22 cellular contexts compared by ENCODE assay signal in the genomic region with DNA sequence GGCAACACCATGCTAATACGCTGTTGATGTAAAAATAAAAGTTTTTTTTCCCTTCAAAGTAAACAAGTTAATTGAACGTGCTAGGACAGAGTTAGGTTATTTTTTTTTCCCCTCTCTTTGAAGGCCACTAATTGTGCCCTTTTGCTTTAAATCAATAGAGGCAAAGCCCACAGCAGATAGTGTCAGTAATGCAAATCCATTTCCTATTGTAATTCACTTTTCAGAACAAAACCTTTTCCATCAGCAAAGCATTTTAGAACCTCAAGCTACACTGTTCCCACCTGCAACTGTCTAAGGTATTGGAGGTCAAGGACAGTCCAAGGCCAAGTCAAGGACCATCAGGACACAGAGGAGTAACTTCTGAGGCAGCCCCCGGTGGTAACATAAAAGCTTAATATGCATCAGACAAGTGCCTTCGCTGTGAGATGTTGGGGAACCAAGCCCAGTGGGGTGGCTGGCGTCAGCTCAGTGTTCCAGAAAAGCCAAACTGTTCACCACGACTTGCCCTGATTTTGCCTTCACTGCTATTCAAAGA.
A peak's percentile ranks its signal among the peaks of the same experiment; 100 is the strongest.
DNase-seq lines count a peak whose midpoint lies in the region; ATAC-seq lines count a peak whose summit lies in the region.
"Had no signal": no experiment of that assay in that cellular context is flagged by ENCODE, and none has a peak within 500 bp of the region (broad histone marks: within the 10 kb centered on the region; RNA-seq: fewer than 3 reads in every experiment).

No MANE protein-coding gene starts in this region.

- no peak for DNase-seq in activated CD4-positive, alpha-beta T cell treated with anti-CD3 and anti-CD28 coated beads, Interleukin-2, amount 10 ng/mL, durations not matched to agents 7 days and 5 days
- DNase-seq in activated CD4-positive, alpha-beta T cell treated with anti-CD3 and anti-CD28 coated beads for 48 hours = no peak
- DNase-seq in T-cell (no peak), cerebellar cortex (ENCODE audit: low spot score) (peak; percentile 49)
- DNase-seq in natural killer cell treated with Interleukin-12 subunit alpha and Interleukin-12 subunit beta and Interleukin-15 and Interleukin-18, amount 100 ng/mL, for 72 hours (ENCODE audit: low spot score) = no peak
- no peak for DNase-seq in stimulated activated CD4-positive, alpha-beta T cell treated with anti-CD3 and anti-CD28 coated beads, Interleukin-1b, Interleukin-23, amount 100 ng/mL, for 48 hours
- DNase-seq: activated naive CD4-positive, alpha-beta T cell treated with anti-CD3 and anti-CD28 coated beads, Interleukin-2, amount 10 ng/mL, durations not matched to agents 7 days and 5 days; aorta; DMS79; left colon; NCI-H1105; NCI-H2029; NCI-H526 treated with DMSO at 0.1 percent for 48 hours; retina; small intestine; stimulated activated CD4-positive, alpha-beta T cell treated with anti-CD3 and anti-CD28 coated beads, Interleukin-2, amount 100 ng/mL, for 24 hours; T-helper 2 cell; testis had no signal

- H3K4me1 Mint-ChIP-seq in activated CD4-positive, alpha-beta T cell treated with anti-CD3 and anti-CD28 coated beads, Interleukin-2, amount 10 ng/mL, durations not matched to agents 7 days and 5 days = peaks cover 88% of the 10 kb centered on the region
- peaks cover 97% of the 10 kb centered on the region in 3 donors for H3K4me1 Mint-ChIP-seq in T-cell
- H3K4me1 Mint-ChIP-seq in natural killer cell treated with Interleukin-12 subunit alpha and Interleukin-12 subunit beta and Interleukin-15 and Interleukin-18, amount 100 ng/mL, for 72 hours (ENCODE audit: low read depth in 2 of 2) = peaks cover 85 to 96% of the 10 kb centered on the region in 2 donors

- ATAC-seq in T-cell (replicated peaks in 1 of 4) (no peak), HG02885 (IDR thresholded peaks at IDR 0.05; ENCODE audit: poor library complexity, unreplicated experiment) (no peak), HG03108 (IDR thresholded peaks at IDR 0.05; ENCODE audit: unreplicated experiment) (no peak)
- ATAC-seq in natural killer cell treated with Interleukin-12 subunit alpha and Interleukin-12 subunit beta and Interleukin-15 and Interleukin-18, amount 100 ng/mL, for 72 hours = no peak
- ATAC-seq: left colon; stimulated activated memory B cell treated with anti-CD40 and anti-IgM and Interleukin-4, amounts not matched to agents 10 μg/mL and 1 μg/mL and 100 μg/mL, for 72 hours had no signal

- POLR2A ChIA-PET in activated CD4-positive, alpha-beta T cell treated with anti-CD3 and anti-CD28 coated beads, Interleukin-2, amount 10 ng/mL, durations not matched to agents 7 days and 5 days (lab: Charles Lee) = interaction anchor here (0.6 kb wide), 1 partner anchor 622 kb away, joined by 3 read pairs; no protein-coding TSS in a partner anchor
- POLR2A ChIA-PET in T-cell (lab: Charles Lee) = interaction anchor here in 1 of 2 donors (0.5 to 0.9 kb wide), 4 partner anchors 8 to 40 kb away, joined by 3 read pairs; no protein-coding TSS in a partner anchor

- H3K27me3 Mint-ChIP-seq in activated CD4-positive, alpha-beta T cell treated with anti-CD3 and anti-CD28 coated beads, Interleukin-2, amount 10 ng/mL, durations not matched to agents 7 days and 5 days = no peaks in the 10 kb centered on the region
- H3K27me3 Mint-ChIP-seq in T-cell = no peaks in the 10 kb centered on the region
- no peaks in the 10 kb centered on the region for H3K27me3 Mint-ChIP-seq in natural killer cell treated with Interleukin-12 subunit alpha and Interleukin-12 subunit beta and Interleukin-15 and Interleukin-18, amount 100 ng/mL, for 72 hours
- H3K27me3 Mint-ChIP-seq: activated naive CD4-positive, alpha-beta T cell treated with anti-CD3 and anti-CD28 coated beads, Interleukin-2, amount 10 ng/mL, durations not matched to agents 7 days and 5 days; memory B cell; stimulated activated memory B cell treated with anti-CD40 and anti-IgM and Interleukin-4, amounts not matched to agents 10 μg/mL and 1 μg/mL and 100 μg/mL, for 72 hours had no signal

- no peaks in the 10 kb centered on the region for H3K9me3 Mint-ChIP-seq in activated CD4-positive, alpha-beta T cell treated with anti-CD3 and anti-CD28 coated beads, Interleukin-2, amount 10 ng/mL, durations not matched to agents 7 days and 5 days
- H3K9me3 Mint-ChIP-seq in T-cell = no peaks in the 10 kb centered on the region
- no peaks in the 10 kb centered on the region for H3K9me3 Mint-ChIP-seq in natural killer cell treated with Interleukin-12 subunit alpha and Interleukin-12 subunit beta and Interleukin-15 and Interleukin-18, amount 100 ng/mL, for 72 hours
- H3K9me3 Mint-ChIP-seq: activated naive CD4-positive, alpha-beta T cell treated with anti-CD3 and anti-CD28 coated beads, Interleukin-2, amount 10 ng/mL, durations not matched to agents 7 days and 5 days; memory B cell; stimulated activated memory B cell treated with anti-CD40 and anti-IgM and Interleukin-4, amounts not matched to agents 10 μg/mL and 1 μg/mL and 100 μg/mL, for 72 hours had no signal

- CTCF ChIA-PET in activated CD4-positive, alpha-beta T cell treated with anti-CD3 and anti-CD28 coated beads, Interleukin-2, amount 10 ng/mL, durations not matched to agents 7 days and 5 days (lab: Charles Lee) = interaction anchor here (1.0 to 2.1 kb wide), 3 partner anchors 10 to 24 kb away, joined by 3 to 13 read pairs (median 4); no protein-coding TSS in a partner anchor
- CTCF ChIA-PET in T-cell (lab: Charles Lee) = interaction anchor here (0.5 to 1.5 kb wide), 5 partner anchors 24 to 116 kb away, joined by 3 to 4 read pairs (median 3); no protein-coding TSS in a partner anchor

- H3K36me3 Mint-ChIP-seq in activated CD4-positive, alpha-beta T cell treated with anti-CD3 and anti-CD28 coated beads, Interleukin-2, amount 10 ng/mL, durations not matched to agents 7 days and 5 days (ENCODE audit: low read depth) = peaks cover 45% of the 10 kb centered on the region
- peaks cover 26% of the 10 kb centered on the region for H3K36me3 Mint-ChIP-seq in T-cell
- H3K36me3 Mint-ChIP-seq in natural killer cell treated with Interleukin-12 subunit alpha and Interleukin-12 subunit beta and Interleukin-15 and Interleukin-18, amount 100 ng/mL, for 72 hours = peaks cover 21% of the 10 kb centered on the region

- no peak overlapping the region for H3K4me3 Mint-ChIP-seq in activated CD4-positive, alpha-beta T cell treated with anti-CD3 and anti-CD28 coated beads, Interleukin-2, amount 10 ng/mL, durations not matched to agents 7 days and 5 days
- H3K4me3 Mint-ChIP-seq in T-cell = peak overlapping the region in 2 of 3 donors; percentile 31 to 35
- H3K4me3 Mint-ChIP-seq in natural killer cell treated with Interleukin-12 subunit alpha and Interleukin-12 subunit beta and Interleukin-15 and Interleukin-18, amount 100 ng/mL, for 72 hours = peak overlapping the region; percentile 91
- H3K4me3 Mint-ChIP-seq: activated naive CD4-positive, alpha-beta T cell treated with anti-CD3 and anti-CD28 coated beads, Interleukin-2, amount 10 ng/mL, durations not matched to agents 7 days and 5 days; memory B cell; stimulated activated memory B cell treated with anti-CD40 and anti-IgM and Interleukin-4, amounts not matched to agents 10 μg/mL and 1 μg/mL and 100 μg/mL, for 72 hours had no signal

- peak overlapping the region; percentile 67 for H3K27ac Mint-ChIP-seq in activated CD4-positive, alpha-beta T cell treated with anti-CD3 and anti-CD28 coated beads, Interleukin-2, amount 10 ng/mL, durations not matched to agents 7 days and 5 days
- peak overlapping the region; percentile 68 to 84 for H3K27ac Mint-ChIP-seq in T-cell
- H3K27ac Mint-ChIP-seq in natural killer cell treated with Interleukin-12 subunit alpha and Interleukin-12 subunit beta and Interleukin-15 and Interleukin-18, amount 100 ng/mL, for 72 hours = peak overlapping the region; percentile 93 to 97
- H3K27ac Mint-ChIP-seq: activated naive CD4-positive, alpha-beta T cell treated with anti-CD3 and anti-CD28 coated beads, Interleukin-2, amount 10 ng/mL, durations not matched to agents 7 days and 5 days; memory B cell; stimulated activated memory B cell treated with anti-CD40 and anti-IgM and Interleukin-4, amounts not matched to agents 10 μg/mL and 1 μg/mL and 100 μg/mL, for 72 hours had no signal
